1 cellular context compared by ENCODE assay signal in genomic region chr1:10651793-10652192, GRCh38.
TF ChIP-seq lines count a peak whose summit lies in the region.

No MANE protein-coding gene starts in this region.

TF ChIP-seq in GM23338, 12 proteins besides CTCF, POLR2A, EP300 and RAD21:
- TF ChIP-seq, protein P1, sequence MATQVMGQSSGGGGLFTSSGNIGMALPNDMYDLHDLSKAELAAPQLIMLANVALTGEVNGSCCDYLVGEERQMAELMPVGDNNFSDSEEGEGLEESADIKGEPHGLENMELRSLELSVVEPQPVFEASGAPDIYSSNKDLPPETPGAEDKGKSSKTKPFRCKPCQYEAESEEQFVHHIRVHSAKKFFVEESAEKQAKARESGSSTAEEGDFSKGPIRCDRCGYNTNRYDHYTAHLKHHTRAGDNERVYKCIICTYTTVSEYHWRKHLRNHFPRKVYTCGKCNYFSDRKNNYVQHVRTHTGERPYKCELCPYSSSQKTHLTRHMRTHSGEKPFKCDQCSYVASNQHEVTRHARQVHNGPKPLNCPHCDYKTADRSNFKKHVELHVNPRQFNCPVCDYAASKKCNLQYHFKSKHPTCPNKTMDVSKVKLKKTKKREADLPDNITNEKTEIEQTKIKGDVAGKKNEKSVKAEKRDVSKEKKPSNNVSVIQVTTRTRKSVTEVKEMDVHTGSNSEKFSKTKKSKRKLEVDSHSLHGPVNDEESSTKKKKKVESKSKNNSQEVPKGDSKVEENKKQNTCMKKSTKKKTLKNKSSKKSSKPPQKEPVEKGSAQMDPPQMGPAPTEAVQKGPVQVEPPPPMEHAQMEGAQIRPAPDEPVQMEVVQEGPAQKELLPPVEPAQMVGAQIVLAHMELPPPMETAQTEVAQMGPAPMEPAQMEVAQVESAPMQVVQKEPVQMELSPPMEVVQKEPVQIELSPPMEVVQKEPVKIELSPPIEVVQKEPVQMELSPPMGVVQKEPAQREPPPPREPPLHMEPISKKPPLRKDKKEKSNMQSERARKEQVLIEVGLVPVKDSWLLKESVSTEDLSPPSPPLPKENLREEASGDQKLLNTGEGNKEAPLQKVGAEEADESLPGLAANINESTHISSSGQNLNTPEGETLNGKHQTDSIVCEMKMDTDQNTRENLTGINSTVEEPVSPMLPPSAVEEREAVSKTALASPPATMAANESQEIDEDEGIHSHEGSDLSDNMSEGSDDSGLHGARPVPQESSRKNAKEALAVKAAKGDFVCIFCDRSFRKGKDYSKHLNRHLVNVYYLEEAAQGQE (IDR thresholded peaks at IDR 0.05; ENCODE audit: unreplicated experiment) = no peak
- TF ChIP-seq EZH2 (IDR thresholded peaks at IDR 0.05; ENCODE audit: low read depth, unreplicated experiment) = no peak
- TF ChIP-seq STAT1 (IDR thresholded peaks at IDR 0.05; ENCODE audit: unreplicated experiment) = no peak
- no peak for TF ChIP-seq CREB1 (CRISPR knock-in tag; IDR thresholded peaks at IDR 0.05; ENCODE audit: low read depth)
- no peak for TF ChIP-seq ZNF331 (CRISPR knock-in tag; IDR thresholded peaks at IDR 0.05; ENCODE audit: low read depth)
- TF ChIP-seq NANOG (IDR thresholded peaks at IDR 0.05; ENCODE audit: borderline replicate concordance) = no peak
- no peak for TF ChIP-seq ETS1 (IDR thresholded peaks at IDR 0.05)
- no peak for TF ChIP-seq ZNF114 (CRISPR knock-in tag; IDR thresholded peaks at IDR 0.05)
- no peak for TF ChIP-seq ZNF462 (CRISPR knock-in tag; IDR thresholded peaks at IDR 0.05)
- TF ChIP-seq EZH2phosphoT487 (IDR thresholded peaks at IDR 0.05; ENCODE audit: unreplicated experiment) = no peak
- TF ChIP-seq JUNB (IDR thresholded peaks at IDR 0.05; ENCODE audit: unreplicated experiment) = no peak
- no peak for TF ChIP-seq POLR2AphosphoS5 (IDR thresholded peaks at IDR 0.05; ENCODE audit: low read depth)
TF ChIP-seq in GM23338: peak in this region for 0.
